In genomic region chr13:35139591-35139990, GRCh38 we compare ENCODE assay signal across 14 cellular contexts.
A peak's percentile ranks its signal among the peaks of the same experiment; 100 is the strongest.
DNase-seq lines count a peak whose midpoint lies in the region; ATAC-seq and TF ChIP-seq lines count a peak whose summit lies in the region.
"Had no signal": no experiment of that assay in that cellular context is flagged by ENCODE, and none has a peak within 500 bp of the region (broad histone marks: within the 10 kb centered on the region; RNA-seq: fewer than 3 reads in every experiment).

No MANE protein-coding gene starts in this region.

- H3K27me3 Mint-ChIP-seq in MCF 10A (ENCODE audit: insufficient read depth, unreplicated experiment), result no peaks in the 10 kb centered on the region
- no peaks in the 10 kb centered on the region for H3K27me3 Mint-ChIP-seq in Calu3 (ENCODE audit: unreplicated experiment)

- H3K27me3 ChIP-seq in mammary epithelial cell (ENCODE audit: insufficient read depth, low read length), result no peaks in the 10 kb centered on the region
- H3K27me3 ChIP-seq: uterus had no signal

- BruUV-seq in MCF 10A (replicated peaks; lab: Mats Ljungman, UMichigan) (no TSS peak), mammary epithelial cell (replicated peaks; lab: Mats Ljungman, UMichigan) (no TSS peak), Calu3 (replicated peaks; lab: Mats Ljungman, UMichigan) (no TSS peak)

- H4K20me1 ChIP-seq in mammary epithelial cell (ENCODE audit: insufficient read depth, low read length), result no peaks in the 10 kb centered on the region

- WGBS in mammary epithelial cell (ENCODE audit: low coverage, missing lambda C conversion rate), result 95% methylated on average over 4 of the region's 4 CpGs

- DNase-seq in MCF 10A (ENCODE audit: unreplicated experiment), result peak; percentile 23
- DNase-seq in mammary epithelial cell, result no peak
- peak; percentile 58 for DNase-seq in NOMO-1 treated with DMSO at 0.1 percent for 48 hours (lab: John Stamatoyannopoulos, UW; ENCODE audit: unreplicated experiment)
- DNase-seq in brain pericyte (ENCODE audit: low read depth, low spot score), result peak; percentile 40
- no peak for DNase-seq in stimulated activated effector memory CD8-positive, alpha-beta T cell treated with anti-CD3 and anti-CD28 coated beads, Interleukin-12 subunit alpha, Interleukin-12 subunit beta, amount 100 ng/mL, for 72 hours (ENCODE audit: low spot score in 2 of 2)
- DNase-seq in Calu3, result no peak
- DNase-seq: effector memory CD4-positive, alpha-beta T cell; left cardiac atrium; NCI-H1436; NCI-H774; uterus had no signal

- POLR2A ChIA-PET in MCF 10A (lab: Yijun Ruan, JAX), result interaction anchor here (0.6 kb wide), 1 partner anchor 62 kb away, joined by 3 read pairs; no protein-coding TSS in a partner anchor

- H3K4me3 ChIP-seq in mammary epithelial cell (replicated peaks in 1 of 3; ENCODE audit: insufficient read depth in 1 of 3, low read depth in 2 of 3, low read length in 3 of 3), result no peak overlapping the region
- H3K4me3 ChIP-seq: uterus had no signal

- H2AFZ ChIP-seq in mammary epithelial cell (ENCODE audit: low read depth, low read length), result no peak overlapping the region

- no peaks in the 10 kb centered on the region for H3K9me3 ChIP-seq in mammary epithelial cell (replicated peaks; ENCODE audit: insufficient read depth, low read length)
- H3K9me3 ChIP-seq: uterus had no signal

- peak; percentile 34 for ATAC-seq in stimulated activated effector memory CD8-positive, alpha-beta T cell treated with anti-CD3 and anti-CD28 coated beads, Interleukin-12 subunit alpha, Interleukin-12 subunit beta, amount 100 ng/mL, for 72 hours
- ATAC-seq in HG03342 (IDR thresholded peaks at IDR 0.05; ENCODE audit: unreplicated experiment) (no peak), HG03457 (IDR thresholded peaks at IDR 0.05; ENCODE audit: unreplicated experiment) (no peak)
- ATAC-seq: activated CD4-positive, CD25-positive, alpha-beta regulatory T cell treated with anti-CD3 and anti-CD28 coated beads, Interleukin-2, amount 50 U/mL, for 24 hours had no signal

- H3K79me2 ChIP-seq in mammary epithelial cell (ENCODE audit: insufficient read depth, low read length), result no peaks in the 10 kb centered on the region

- TF ChIP-seq CTCF in MCF 10A (IDR thresholded peaks at IDR 0.05; ENCODE audit: unreplicated experiment) (no peak), mammary epithelial cell (conservative IDR thresholded peaks at IDR 0.05 in 1 of 2, IDR thresholded peaks at IDR 0.05 in 1 of 2; ENCODE audit: extremely low read depth in 1 of 2, insufficient read depth in 1 of 2, low read depth in 1 of 2, low read length in 2 of 2) (no peak), Calu3 (IDR thresholded peaks at IDR 0.05; ENCODE audit: unreplicated experiment) (no peak)

- CTCF ChIA-PET in MCF 10A (lab: Yijun Ruan, JAX), result interaction anchor here (0.8 to 0.9 kb wide), 2 partner anchors 10 to 1209 kb away, joined by 3 read pairs; no protein-coding TSS in a partner anchor
- CTCF ChIA-PET in mammary epithelial cell (lab: Charles Lee; ENCODE audit: low non-redundant PET), result no interaction called here
- CTCF ChIA-PET in Calu3 (lab: Charles Lee), result no interaction called here

- H3K36me3 Mint-ChIP-seq in MCF 10A (ENCODE audit: insufficient read depth, unreplicated experiment), result no peaks in the 10 kb centered on the region
- no peaks in the 10 kb centered on the region for H3K36me3 Mint-ChIP-seq in stimulated activated effector memory CD8-positive, alpha-beta T cell treated with anti-CD3 and anti-CD28 coated beads, Interleukin-12 subunit alpha, Interleukin-12 subunit beta, amount 100 ng/mL, for 72 hours
- no peaks in the 10 kb centered on the region for H3K36me3 Mint-ChIP-seq in Calu3 (ENCODE audit: insufficient read depth, unreplicated experiment)

- H3K9ac ChIP-seq in mammary epithelial cell (ENCODE audit: insufficient read depth, low read length), result no peak overlapping the region

- no peak overlapping the region for H3K4me3 Mint-ChIP-seq in MCF 10A (ENCODE audit: unreplicated experiment)
- no peak overlapping the region for H3K4me3 Mint-ChIP-seq in stimulated activated effector memory CD8-positive, alpha-beta T cell treated with anti-CD3 and anti-CD28 coated beads, Interleukin-12 subunit alpha, Interleukin-12 subunit beta, amount 100 ng/mL, for 72 hours
- H3K4me3 Mint-ChIP-seq in Calu3 (ENCODE audit: low read depth, unreplicated experiment), result no peak overlapping the region

- H3K4me1 ChIP-seq in mammary epithelial cell (ENCODE audit: insufficient read depth, low read length), result no peaks in the 10 kb centered on the region
- H3K4me1 ChIP-seq: uterus had no signal

- peaks cover 12% of the 10 kb centered on the region for H3K4me1 Mint-ChIP-seq in MCF 10A (ENCODE audit: insufficient read depth, unreplicated experiment)
- H3K4me1 Mint-ChIP-seq in stimulated activated effector memory CD8-positive, alpha-beta T cell treated with anti-CD3 and anti-CD28 coated beads, Interleukin-12 subunit alpha, Interleukin-12 subunit beta, amount 100 ng/mL, for 72 hours, result no peaks in the 10 kb centered on the region
- H3K4me1 Mint-ChIP-seq in Calu3 (ENCODE audit: low read depth, unreplicated experiment), result no peaks in the 10 kb centered on the region

- H3K4me2 ChIP-seq in mammary epithelial cell (ENCODE audit: insufficient read depth, low read depth, low read length), result no peak overlapping the region

- in situ Hi-C loops in mammary epithelial cell (cut with MboI; ENCODE audit: low sequenced_read_pairs in 2 of 2), result loop anchor here in 1 of 2 donors (25.0 kb wide), 1 partner anchor 1202 kb away; no protein-coding TSS in a partner anchor

- intact Hi-C loops in MCF 10A (cut with micrococcal nuclease) (no loop called here), mammary epithelial cell (cut with micrococcal nuclease) (no loop called here), Calu3 (cut with micrococcal nuclease; ENCODE audit: unreplicated experiment) (no loop called here)

- H3K36me3 ChIP-seq in mammary epithelial cell (ENCODE audit: insufficient read depth, low read length), result no peaks in the 10 kb centered on the region
- H3K36me3 ChIP-seq: uterus had no signal

- dilution Hi-C loops in mammary epithelial cell (cut with HindIII; ENCODE audit: low sequenced_read_pairs), result no loop called here

- no peak overlapping the region for H3K27ac ChIP-seq in mammary epithelial cell (ENCODE audit: insufficient read depth, low read depth, low read length)
- H3K27ac ChIP-seq: uterus had no signal

- H3K27ac Mint-ChIP-seq in MCF 10A (ENCODE audit: low read depth, unreplicated experiment) (no peak overlapping the region), Calu3 (ENCODE audit: unreplicated experiment) (no peak overlapping the region)
- no peak overlapping the region for H3K27ac Mint-ChIP-seq in stimulated activated effector memory CD8-positive, alpha-beta T cell treated with anti-CD3 and anti-CD28 coated beads, Interleukin-12 subunit alpha, Interleukin-12 subunit beta, amount 100 ng/mL, for 72 hours

- H3K9me3 Mint-ChIP-seq in MCF 10A (ENCODE audit: unreplicated experiment), result no peaks in the 10 kb centered on the region
- peaks cover 8% of the 10 kb centered on the region for H3K9me3 Mint-ChIP-seq in stimulated activated effector memory CD8-positive, alpha-beta T cell treated with anti-CD3 and anti-CD28 coated beads, Interleukin-12 subunit alpha, Interleukin-12 subunit beta, amount 100 ng/mL, for 72 hours
- no peaks in the 10 kb centered on the region for H3K9me3 Mint-ChIP-seq in Calu3 (ENCODE audit: low read depth, unreplicated experiment)

Comparison
In these comparisons a context has a peak if more than half of its experiments do, and no peak if none do; other contexts are left out.
1. DNase-seq: peak in MCF 10A (single experiment), NOMO-1 treated with DMSO at 0.1 percent for 48 hours (single experiment) and brain pericyte (single experiment); none in mammary epithelial cell (single experiment), stimulated activated effector memory CD8-positive, alpha-beta T cell treated with anti-CD3 and anti-CD28 coated beads, Interleukin-12 subunit alpha, Interleukin-12 subunit beta, amount 100 ng/mL, for 72 hours (0 of 2) and Calu3 (single experiment).